19 cellular contexts compared by ENCODE assay signal in the genomic region with DNA sequence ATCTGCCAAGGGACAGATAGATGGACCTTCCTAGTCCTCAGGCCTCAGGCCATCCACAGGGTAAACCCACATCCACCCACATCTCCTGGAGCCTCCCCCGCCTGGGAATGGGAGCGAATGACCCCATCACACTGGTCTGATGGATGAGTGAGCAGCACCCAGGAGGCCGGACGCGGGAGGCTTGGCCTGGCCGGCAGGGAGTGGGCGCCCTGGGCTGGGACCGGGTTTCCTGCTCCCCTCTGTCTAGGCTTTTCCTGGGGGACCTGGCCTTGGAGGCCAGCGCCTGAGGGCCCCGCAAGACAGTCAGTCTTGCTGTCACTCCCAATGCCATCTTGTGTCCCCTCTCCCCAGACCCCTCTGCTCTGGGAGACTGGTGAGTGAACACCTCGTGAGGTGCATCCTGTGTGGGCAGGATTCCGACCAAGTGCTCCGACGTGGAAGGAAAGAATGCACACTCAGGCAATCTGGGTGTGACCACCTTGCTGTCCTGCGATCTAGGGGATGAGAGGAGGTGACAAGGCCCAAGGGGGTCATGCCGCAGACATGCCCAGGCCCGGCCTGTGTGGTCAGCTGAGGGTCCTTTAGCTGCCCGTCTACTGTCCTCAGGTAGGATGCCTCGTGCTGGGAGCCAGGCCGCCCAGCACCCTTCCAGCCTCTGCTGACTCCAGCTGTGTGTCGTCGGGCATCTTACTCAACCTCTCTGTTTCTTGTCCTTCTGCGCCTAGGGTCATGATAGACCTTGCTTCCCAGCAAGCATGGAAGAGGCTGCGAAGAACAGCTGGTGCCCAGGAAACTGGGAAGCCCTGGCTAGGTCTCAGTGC. TPM values are rescaled to one million over a fixed set of nuclear protein-coding genes. Genes with fewer than 3 reads are reported as not detected.
A peak's percentile ranks its signal among the peaks of the same experiment; 100 is the strongest.
DNase-seq lines count a peak whose midpoint lies in the region; ATAC-seq and TF ChIP-seq lines count a peak whose summit lies in the region.
"Had no signal": no experiment of that assay in that cellular context is flagged by ENCODE, and none has a peak within 500 bp of the region (broad histone marks: within the 10 kb centered on the region; RNA-seq: fewer than 3 reads in every experiment).

No MANE protein-coding gene starts in this region.

- TF ChIP-seq CTCF in brain microvascular endothelial cell (IDR thresholded peaks at IDR 0.05; ENCODE audit: low read depth, low read length, missing control alignments) (no peak), lower lobe of right lung (IDR thresholded peaks at IDR 0.05) (no peak), vagina (IDR thresholded peaks at IDR 0.05) (no peak)

- intact Hi-C loops in lower lobe of right lung (cut with DNase I) = loop anchor here (10.0 kb wide), 1 partner anchor 111 kb away; no protein-coding TSS in a partner anchor
- intact Hi-C loops in vagina (cut with DNase I) = loop anchor here (10.0 kb wide), 2 partner anchors 71 to 541 kb away; no protein-coding TSS in a partner anchor

- H3K9me3 ChIP-seq in lower lobe of right lung (no peaks in the 10 kb centered on the region), vagina (no peaks in the 10 kb centered on the region)
- H3K9me3 ChIP-seq: body of pancreas, testis had no signal

- H3K27me3 ChIP-seq in brain microvascular endothelial cell (replicated peaks) = no peaks in the 10 kb centered on the region
- H3K27me3 ChIP-seq in lower lobe of right lung (ENCODE audit: low read depth) = no peaks in the 10 kb centered on the region
- H3K27me3 ChIP-seq in vagina = no peaks in the 10 kb centered on the region
- H3K27me3 ChIP-seq: body of pancreas, testis had no signal

- H3K9me3 Mint-ChIP-seq in activated naive CD8-positive, alpha-beta T cell treated with anti-CD3 and anti-CD28 coated beads, Interleukin-2, amount 10 ng/mL, durations not matched to agents 7 days and 5 days = no peaks in the 10 kb centered on the region
- no peaks in the 10 kb centered on the region for H3K9me3 Mint-ChIP-seq in activated naive CD8-positive, alpha-beta T cell treated with anti-CD3 and anti-CD28 coated beads for 36 hours
- H3K9me3 Mint-ChIP-seq: activated T-cell treated with anti-CD3 and anti-CD28 coated beads, Interleukin-2, amount 50 U/mL, for 72 hours; nephron progenitor cell had no signal

- H3K4me1 ChIP-seq in lower lobe of right lung (peaks cover 70% of the 10 kb centered on the region), vagina (peaks cover 61% of the 10 kb centered on the region)

- H3K36me3 ChIP-seq in brain microvascular endothelial cell (replicated peaks) = no peaks in the 10 kb centered on the region
- no peaks in the 10 kb centered on the region for H3K36me3 ChIP-seq in lower lobe of right lung
- H3K36me3 ChIP-seq in vagina = no peaks in the 10 kb centered on the region

- no peak for TF ChIP-seq POLR2A in vagina (IDR thresholded peaks at IDR 0.05)

- H3K27ac ChIP-seq in brain microvascular endothelial cell (peak overlapping the region; percentile 3), lower lobe of right lung (no peak overlapping the region), vagina (peak overlapping the region; percentile 27)
- H3K27ac ChIP-seq: body of pancreas, testis had no signal

- POLR2A ChIA-PET in activated naive CD8-positive, alpha-beta T cell treated with anti-CD3 and anti-CD28 coated beads, Interleukin-2, amount 10 ng/mL, durations not matched to agents 7 days and 5 days (lab: Charles Lee) = no interaction called here

- in situ Hi-C loops in brain microvascular endothelial cell (cut with HindIII; ENCODE audit: low pct_ligation_motif_present, low sequenced_read_pairs) = no loop called here

- H3K4me3 ChIP-seq in brain microvascular endothelial cell (ENCODE audit: low read depth, low read length) (no peak overlapping the region), lower lobe of right lung (no peak overlapping the region), vagina (no peak overlapping the region)
- H3K4me3 ChIP-seq: body of pancreas, testis had no signal

- H3K4me3 Mint-ChIP-seq in activated naive CD8-positive, alpha-beta T cell treated with anti-CD3 and anti-CD28 coated beads, Interleukin-2, amount 10 ng/mL, durations not matched to agents 7 days and 5 days = no peak overlapping the region
- H3K4me3 Mint-ChIP-seq in activated naive CD8-positive, alpha-beta T cell treated with anti-CD3 and anti-CD28 coated beads for 36 hours = no peak overlapping the region
- H3K4me3 Mint-ChIP-seq: nephron progenitor cell had no signal

- peak; percentile 30 for DNase-seq in activated naive CD8-positive, alpha-beta T cell treated with anti-CD3 and anti-CD28 coated beads, Interleukin-2, amount 10 ng/mL, durations not matched to agents 7 days and 5 days
- DNase-seq in activated naive CD8-positive, alpha-beta T cell treated with anti-CD3 and anti-CD28 coated beads for 36 hours = no peak
- no peak for DNase-seq in brain microvascular endothelial cell
- peak; percentile 42 for DNase-seq in lower lobe of right lung
- DNase-seq in vagina (ENCODE audit: extremely low spot score in 2 of 2) = no peak
- DNase-seq: ACHN; activated T-cell treated with anti-CD3 and anti-CD28 coated beads, Interleukin-2, amount 50 U/mL, for 72 hours; left colon; NCI-H1092; NCI-H226; nephron progenitor cell; testis had no signal

- no peak for ATAC-seq in activated naive CD8-positive, alpha-beta T cell treated with anti-CD3 and anti-CD28 coated beads, Interleukin-2, amount 10 ng/mL, durations not matched to agents 7 days and 5 days (ENCODE audit: low read depth)
- ATAC-seq in lower lobe of right lung (no peak), HG02571 (IDR thresholded peaks at IDR 0.05; ENCODE audit: unreplicated experiment) (no peak), HG03097 (IDR thresholded peaks at IDR 0.05; ENCODE audit: low FRiP score, unreplicated experiment) (no peak), GM21619 (IDR thresholded peaks at IDR 0.05; ENCODE audit: unreplicated experiment) (no peak)
- ATAC-seq: body of pancreas, left colon had no signal

- no peaks in the 10 kb centered on the region for H3K36me3 Mint-ChIP-seq in activated naive CD8-positive, alpha-beta T cell treated with anti-CD3 and anti-CD28 coated beads, Interleukin-2, amount 10 ng/mL, durations not matched to agents 7 days and 5 days
- no peaks in the 10 kb centered on the region for H3K36me3 Mint-ChIP-seq in activated naive CD8-positive, alpha-beta T cell treated with anti-CD3 and anti-CD28 coated beads for 36 hours

- H3K27ac Mint-ChIP-seq in activated naive CD8-positive, alpha-beta T cell treated with anti-CD3 and anti-CD28 coated beads, Interleukin-2, amount 10 ng/mL, durations not matched to agents 7 days and 5 days = peak overlapping the region; percentile 98
- H3K27ac Mint-ChIP-seq in activated naive CD8-positive, alpha-beta T cell treated with anti-CD3 and anti-CD28 coated beads for 36 hours = no peak overlapping the region
- H3K27ac Mint-ChIP-seq: activated T-cell treated with anti-CD3 and anti-CD28 coated beads, Interleukin-2, amount 50 U/mL, for 72 hours; nephron progenitor cell had no signal

- peaks cover 16% of the 10 kb centered on the region for H3K4me1 Mint-ChIP-seq in activated naive CD8-positive, alpha-beta T cell treated with anti-CD3 and anti-CD28 coated beads, Interleukin-2, amount 10 ng/mL, durations not matched to agents 7 days and 5 days
- peaks cover 20% of the 10 kb centered on the region for H3K4me1 Mint-ChIP-seq in activated naive CD8-positive, alpha-beta T cell treated with anti-CD3 and anti-CD28 coated beads for 36 hours

- peaks cover 2% of the 10 kb centered on the region for H3K27me3 Mint-ChIP-seq in activated naive CD8-positive, alpha-beta T cell treated with anti-CD3 and anti-CD28 coated beads, Interleukin-2, amount 10 ng/mL, durations not matched to agents 7 days and 5 days
- H3K27me3 Mint-ChIP-seq in activated naive CD8-positive, alpha-beta T cell treated with anti-CD3 and anti-CD28 coated beads for 36 hours = no peaks in the 10 kb centered on the region

RNA-seq across cellular contexts. Expression of a gene that starts 26.5 kb away (rescaled TPM):
- not detected for total RNA-seq in activated naive CD8-positive, alpha-beta T cell treated with anti-CD3 and anti-CD28 coated beads, Interleukin-2, amount 10 ng/mL, durations not matched to agents 7 days and 5 days
- total RNA-seq in activated naive CD8-positive, alpha-beta T cell treated with anti-CD3 and anti-CD28 coated beads for 36 hours = not detected
- total RNA-seq in lower lobe of right lung (6.3 TPM), vagina (7.1 TPM)
- total RNA-seq: activated T-cell treated with anti-CD3 and anti-CD28 coated beads, Interleukin-2, amount 50 U/mL, for 72 hours; left colon; OCI-LY7; skeletal muscle tissue; T-helper 1 cell treated with Interleukin-12 subunit alpha and Interleukin-12 subunit beta and Interleukin-4 antibody, amounts not matched to agents 30 ng/mL and 1 ng/mL, for 36 hours had no signal

Comparison
In these comparisons a context has a peak if more than half of its experiments do, and no peak if none do; other contexts are left out.
1. DNase-seq: peak in activated naive CD8-positive, alpha-beta T cell treated with anti-CD3 and anti-CD28 coated beads, Interleukin-2, amount 10 ng/mL, durations not matched to agents 7 days and 5 days (single experiment) and lower lobe of right lung (single experiment); none in activated naive CD8-positive, alpha-beta T cell treated with anti-CD3 and anti-CD28 coated beads for 36 hours (single experiment), brain microvascular endothelial cell (single experiment) and vagina (0 of 2).